17 cellular contexts compared by ENCODE assay signal in genomic region chr5:40685952-40686351, GRCh38. TPM values are rescaled to one million over a fixed set of nuclear protein-coding genes. Genes with fewer than 3 reads are reported as not detected.
DNase-seq lines count a peak whose midpoint lies in the region; ATAC-seq, FAIRE-seq and TF ChIP-seq lines count a peak whose summit lies in the region.
"Had no signal": no experiment of that assay in that cellular context is flagged by ENCODE, and none has a peak within 500 bp of the region (broad histone marks: within the 10 kb centered on the region; RNA-seq: fewer than 3 reads in every experiment).

No MANE protein-coding gene starts in this region.

- H3K79me2 ChIP-seq in keratinocyte (ENCODE audit: control insufficient read depth, insufficient read depth, low read length) = peaks cover 83% of the 10 kb centered on the region

- no peak for TF ChIP-seq CTCF in keratinocyte (optimal IDR thresholded peaks at IDR 0.05 in 1 of 3, IDR thresholded peaks at IDR 0.05 in 1 of 3, conservative IDR thresholded peaks at IDR 0.05 in 1 of 3; ENCODE audit: extremely low read depth in 1 of 3, insufficient read depth in 2 of 3, low read length in 3 of 3)

- H3K4me3 ChIP-seq in keratinocyte (ENCODE audit: control insufficient read depth in 2 of 3, extremely low read depth in 1 of 3, insufficient read depth in 2 of 3, low read depth in 1 of 3, low read length in 3 of 3) = peak overlapping the region in 1 of 3 experiments; percentile 38

- ATAC-seq in T-cell (replicated peaks in 1 of 4) = no peak
- ATAC-seq in stimulated activated memory B cell treated with anti-CD40 and anti-IgM and Interleukin-4, amounts not matched to agents 10 μg/mL and 1 μg/mL and 100 μg/mL, for 72 hours = no peak
- ATAC-seq: HepG2 had no signal

- peaks cover 90% of the 10 kb centered on the region for H3K36me3 Mint-ChIP-seq in activated CD4-positive, alpha-beta T cell treated with anti-CD3 and anti-CD28 coated beads, Interleukin-2, amount 10 ng/mL, durations not matched to agents 24 days and 14 days (ENCODE audit: low read depth)
- peaks cover 56% of the 10 kb centered on the region for H3K36me3 Mint-ChIP-seq in T-cell
- peaks cover 52% of the 10 kb centered on the region for H3K36me3 Mint-ChIP-seq in stimulated activated memory B cell treated with anti-CD40 and anti-IgM and Interleukin-4, amounts not matched to agents 10 μg/mL and 1 μg/mL and 100 μg/mL, for 72 hours

- CTCF ChIA-PET in T-cell (lab: Charles Lee) = interaction anchor here (0.5 to 2.7 kb wide), 20 partner anchors 10 to 1107 kb away, joined by 3 to 11 read pairs (median 3); no protein-coding TSS in a partner anchor

- H3K9ac ChIP-seq in keratinocyte (ENCODE audit: control insufficient read depth, extremely low read depth, insufficient read depth, low read length) = no peak overlapping the region

- H3K9me1 ChIP-seq in keratinocyte (ENCODE audit: control insufficient read depth, extremely low read depth, insufficient read depth, low read length) = no peaks in the 10 kb centered on the region

- peak overlapping the region; percentile 71 for H3K27ac Mint-ChIP-seq in activated CD4-positive, alpha-beta T cell treated with anti-CD3 and anti-CD28 coated beads, Interleukin-2, amount 10 ng/mL, durations not matched to agents 24 days and 14 days
- peak overlapping the region; percentile 92 to 94 for H3K27ac Mint-ChIP-seq in T-cell
- H3K27ac Mint-ChIP-seq in stimulated activated memory B cell treated with anti-CD40 and anti-IgM and Interleukin-4, amounts not matched to agents 10 μg/mL and 1 μg/mL and 100 μg/mL, for 72 hours = peak overlapping the region; percentile 51

- H3K4me1 ChIP-seq in keratinocyte (ENCODE audit: control insufficient read depth, extremely low read depth, insufficient read depth, low read length) = peaks cover 71% of the 10 kb centered on the region

- no peak for FAIRE-seq in keratinocyte (lab: Jason Lieb, UNC)
- FAIRE-seq: A204.1, HepG2, islet of Langerhans had no signal

- no peaks in the 10 kb centered on the region for H3K9me3 Mint-ChIP-seq in activated CD4-positive, alpha-beta T cell treated with anti-CD3 and anti-CD28 coated beads, Interleukin-2, amount 10 ng/mL, durations not matched to agents 24 days and 14 days
- H3K9me3 Mint-ChIP-seq in T-cell = no peaks in the 10 kb centered on the region
- H3K9me3 Mint-ChIP-seq in stimulated activated memory B cell treated with anti-CD40 and anti-IgM and Interleukin-4, amounts not matched to agents 10 μg/mL and 1 μg/mL and 100 μg/mL, for 72 hours = no peaks in the 10 kb centered on the region
- H3K9me3 Mint-ChIP-seq: neural crest cell had no signal

- no peaks in the 10 kb centered on the region for H3K27me3 ChIP-seq in keratinocyte (ENCODE audit: control insufficient read depth, extremely low read depth, insufficient read depth, low read length)

- peaks cover 57% of the 10 kb centered on the region for H3K4me1 Mint-ChIP-seq in activated CD4-positive, alpha-beta T cell treated with anti-CD3 and anti-CD28 coated beads, Interleukin-2, amount 10 ng/mL, durations not matched to agents 24 days and 14 days
- H3K4me1 Mint-ChIP-seq in T-cell = peaks cover 66 to 95% (median 79%) of the 10 kb centered on the region in 3 donors
- peaks cover 79% of the 10 kb centered on the region for H3K4me1 Mint-ChIP-seq in stimulated activated memory B cell treated with anti-CD40 and anti-IgM and Interleukin-4, amounts not matched to agents 10 μg/mL and 1 μg/mL and 100 μg/mL, for 72 hours

- peak overlapping the region; percentile 99 for H3K4me3 Mint-ChIP-seq in activated CD4-positive, alpha-beta T cell treated with anti-CD3 and anti-CD28 coated beads, Interleukin-2, amount 10 ng/mL, durations not matched to agents 24 days and 14 days
- H3K4me3 Mint-ChIP-seq in T-cell = peak overlapping the region; percentile 81 to 100 (median 92)
- H3K4me3 Mint-ChIP-seq in stimulated activated memory B cell treated with anti-CD40 and anti-IgM and Interleukin-4, amounts not matched to agents 10 μg/mL and 1 μg/mL and 100 μg/mL, for 72 hours = peak overlapping the region; percentile 43
- H3K4me3 Mint-ChIP-seq: neural crest cell had no signal

- intact Hi-C loops in activated CD4-positive, alpha-beta T cell treated with anti-CD3 and anti-CD28 coated beads, Interleukin-2, amount 10 ng/mL, durations not matched to agents 24 days and 14 days (cut with micrococcal nuclease) = loop anchor here (1.0 to 5.0 kb wide), 3 partner anchors 179 to 1474 kb away; no protein-coding TSS in a partner anchor

- POLR2A ChIA-PET in T-cell (lab: Charles Lee) = interaction anchor here (0.5 to 5.2 kb wide), 8 partner anchors 8 to 431 kb away, joined by 3 to 52 read pairs (median 3); no protein-coding TSS in a partner anchor

- H3K36me3 ChIP-seq in keratinocyte (ENCODE audit: control insufficient read depth in 2 of 2, extremely low read depth in 1 of 2, insufficient read depth in 2 of 2, low read length in 2 of 2) = peaks cover 0 to 12% of the 10 kb centered on the region in 2 experiments

- no peaks in the 10 kb centered on the region for H3K27me3 Mint-ChIP-seq in activated CD4-positive, alpha-beta T cell treated with anti-CD3 and anti-CD28 coated beads, Interleukin-2, amount 10 ng/mL, durations not matched to agents 24 days and 14 days
- H3K27me3 Mint-ChIP-seq in T-cell = no peaks in the 10 kb centered on the region
- no peaks in the 10 kb centered on the region for H3K27me3 Mint-ChIP-seq in stimulated activated memory B cell treated with anti-CD40 and anti-IgM and Interleukin-4, amounts not matched to agents 10 μg/mL and 1 μg/mL and 100 μg/mL, for 72 hours

- H3K9me3 ChIP-seq in keratinocyte (ENCODE audit: control insufficient read depth, low read depth, low read length) = no peaks in the 10 kb centered on the region

- peak overlapping the region; percentile 83 for H3K4me2 ChIP-seq in keratinocyte (ENCODE audit: control insufficient read depth, extremely low read depth, insufficient read depth, low read depth, low read length)

- no peak for DNase-seq in activated CD4-positive, alpha-beta T cell treated with anti-CD3 and anti-CD28 coated beads, Interleukin-2, amount 10 ng/mL, durations not matched to agents 24 days and 14 days
- no peak for DNase-seq in activated CD4-positive, alpha-beta T cell treated with anti-CD3 and anti-CD28 coated beads, Interleukin-2, amount 50 U/mL, for 48 hours
- DNase-seq in T-cell = no peak
- no peak for DNase-seq in keratinocyte (ENCODE audit: low read depth, low spot score)
- no peak for DNase-seq in cerebellar nuclear complex (lab: John Stamatoyannopoulos, UW)
- no peak for DNase-seq in activated CD4-positive, CD25-positive, alpha-beta regulatory T cell treated with anti-CD3 and anti-CD28 coated beads, Interleukin-2, amount 50 U/mL, for 72 hours
- no peak for DNase-seq in NCI-H2171 (lab: John Stamatoyannopoulos, UW)
- DNase-seq: central memory CD4-positive, alpha-beta T cell; DMS79; NCI-H2081; stimulated activated naive CD4-positive, alpha-beta T cell treated with Interleukin-2 at 50 U/mL for 16 hours; T-helper 9 cell had no signal

- no peaks in the 10 kb centered on the region for H4K20me1 ChIP-seq in keratinocyte (ENCODE audit: control insufficient read depth, extremely low read depth, insufficient read depth, low read length)

- no peak overlapping the region for H2AFZ ChIP-seq in keratinocyte (ENCODE audit: control insufficient read depth, low read length)

- dilution Hi-C loops in keratinocyte (cut with MboI; ENCODE audit: extremely low pct_ligation_motif_present, low sequenced_read_pairs) = no loop called here

- no peak overlapping the region for H3K27ac ChIP-seq in keratinocyte (ENCODE audit: control insufficient read depth, insufficient read depth, low read length)

RNA-seq across cellular contexts. Expression of gene PTGER4, which starts 6.2 kb away (rescaled TPM):
- 49.1 and 53.0 TPM in 2 replicates for total RNA-seq in activated CD4-positive, alpha-beta T cell treated with anti-CD3 and anti-CD28 coated beads, Interleukin-2, amount 10 ng/mL, durations not matched to agents 24 days and 14 days
- total RNA-seq in T-cell = 100 to 1,000 TPM in 2 of 5 donors, 10 to 100 TPM in 3; 51.3 to 421 (median 57.3) TPM
- 7.5 to 12.2 TPM (median 9.5 TPM) in 3 replicates for polyA plus RNA-seq in keratinocyte
- 2.9 TPM for polyA plus RNA-seq in keratinocyte (2011; ENCODE audit: low read depth)
- 6.0 and 7.3 TPM in 2 replicates for polyA plus RNA-seq in keratinocyte (2011; cell fraction: cytosol; rRNA removed)
- 16.4 and 19.3 TPM in 2 replicates for polyA plus RNA-seq in keratinocyte (2011; cell fraction: nucleus; rRNA removed)
- polyA plus RNA-seq in keratinocyte (2012; ENCODE audit: low replicate concordance) = 4.0 and 8.4 TPM in 2 replicates
- polyA minus RNA-seq in keratinocyte = 9.8 to 18.0 TPM (median 12.5 TPM) in 3 replicates
- polyA minus RNA-seq in keratinocyte (2011; cell fraction: cytosol; rRNA and poly(A)+ RNA removed) = 50.8 TPM
- polyA minus RNA-seq in keratinocyte (2011; cell fraction: nucleus; rRNA and poly(A)+ RNA removed) = 42.4 and 43.2 TPM in 2 replicates
- total RNA-seq: neural crest cell had no signal

Comparison
In these comparisons a context has a peak if more than half of its experiments do, and no peak if none do; other contexts are left out.
1. H3K4me3 Mint-ChIP-seq: peak in every context shown above with its lines; median percentile 99 in activated CD4-positive, alpha-beta T cell treated with anti-CD3 and anti-CD28 coated beads, Interleukin-2, amount 10 ng/mL, durations not matched to agents 24 days and 14 days; 92 in T-cell; 43 in stimulated activated memory B cell treated with anti-CD40 and anti-IgM and Interleukin-4, amounts not matched to agents 10 μg/mL and 1 μg/mL and 100 μg/mL, for 72 hours.